ENCODE assay signal across 1 cellular context in the genomic region with DNA sequence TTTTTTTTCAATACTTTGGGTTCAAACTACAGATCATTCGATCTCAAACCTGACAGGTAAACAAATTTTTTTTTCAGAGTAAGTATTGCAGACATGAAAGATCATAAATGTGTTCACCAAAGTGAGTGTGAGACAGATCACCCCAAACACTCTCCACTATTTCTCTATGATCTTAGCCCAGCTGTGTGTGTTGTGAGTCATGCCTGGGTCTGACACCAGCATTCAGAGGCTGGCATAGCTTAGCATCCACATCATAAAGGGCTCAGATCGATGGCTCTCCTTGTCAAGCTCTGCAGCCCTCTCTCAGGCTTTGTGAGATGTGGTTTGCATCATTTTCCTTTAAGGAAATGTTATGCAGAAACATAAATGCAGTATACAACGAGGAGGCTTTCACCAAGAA.
TF ChIP-seq lines count a peak whose summit lies in the region.

No MANE protein-coding gene starts in this region.

TF ChIP-seq in IMR-90, 13 proteins besides CTCF, POLR2A, EP300 and RAD21 (continued from another document):
- TF ChIP-seq NFE2L2 (IDR thresholded peaks at IDR 0.05; ENCODE audit: low read depth, low read length) (no peak), SMC3 (IDR thresholded peaks at IDR 0.05; ENCODE audit: low read depth, low read length) (no peak), BHLHE40 (IDR thresholded peaks at IDR 0.05; ENCODE audit: low read depth, low read length) (no peak), CHD1 (IDR thresholded peaks at IDR 0.05; ENCODE audit: low read depth, low read length) (no peak), MAFK (IDR thresholded peaks at IDR 0.05; ENCODE audit: low read depth, low read length) (peak; percentile 7; the same call in 1 of the 2 replicates)
